17 cellular contexts compared by ENCODE assay signal in genomic region chr13:48258430-48258829, GRCh38.
"Had no signal": no experiment of that assay in that cellular context is flagged by ENCODE, and none has a peak within 500 bp of the region (broad histone marks: within the 10 kb centered on the region; RNA-seq: fewer than 3 reads in every experiment).

No MANE protein-coding gene starts in this region.

- H3K27ac ChIP-seq: colonic mucosa, ovary, sigmoid colon, stomach had no signal

- DNase-seq: activated CD4-positive, alpha-beta memory T cell treated with anti-CD3 and anti-CD28 coated beads for 36 hours; activated gamma-delta T cell treated with Interleukin-2 at 50 U/mL for 16 hours; activated T-cell treated with anti-CD3 and anti-CD28 coated beads, Interleukin-2, amount 50 U/mL, for 72 hours; anterior cingulate cortex; colonic mucosa; left ventricle myocardium superior; naive thymus-derived CD8-positive, alpha-beta T cell; ovary; sigmoid colon; stimulated activated CD4-positive, alpha-beta T cell treated with anti-CD3 and anti-CD28 coated beads, Interleukin-4, amount 100 ng/mL, for 24 hours; stomach; SW 1271; trophoblast cell had no signal

- H3K4me1 ChIP-seq: colonic mucosa had no signal

- H3K4me3 ChIP-seq: colonic mucosa, ovary, sigmoid colon, stomach had no signal

- H3K27me3 Mint-ChIP-seq: activated CD4-positive, alpha-beta memory T cell treated with anti-CD3 and anti-CD28 coated beads for 36 hours; central memory CD8-positive, alpha-beta T cell; memory B cell; naive thymus-derived CD8-positive, alpha-beta T cell had no signal

- H3K9me3 Mint-ChIP-seq: activated CD4-positive, alpha-beta memory T cell treated with anti-CD3 and anti-CD28 coated beads for 36 hours; activated naive CD4-positive, alpha-beta T cell treated with anti-CD3 and anti-CD28 coated beads, Interleukin-2, amount 50 U/mL, for 72 hours; activated T-cell treated with anti-CD3 and anti-CD28 coated beads, Interleukin-2, amount 50 U/mL, for 72 hours; central memory CD8-positive, alpha-beta T cell; memory B cell; naive thymus-derived CD8-positive, alpha-beta T cell; stimulated activated effector memory CD8-positive, alpha-beta T cell treated with anti-CD3 and anti-CD28 coated beads, Interleukin-12 subunit alpha, Interleukin-12 subunit beta, amount 100 ng/mL, for 72 hours had no signal

- H3K27me3 ChIP-seq: colonic mucosa, ovary, sigmoid colon, stomach had no signal

- H3K36me3 ChIP-seq: ovary had no signal

- ATAC-seq: activated T-cell treated with anti-CD3 and anti-CD28 coated beads, Interleukin-2, amount 50 U/mL, for 72 hours; left ventricle myocardium superior; naive thymus-derived CD8-positive, alpha-beta T cell; stimulated activated effector memory CD8-positive, alpha-beta T cell treated with anti-CD3 and anti-CD28 coated beads, Interleukin-12 subunit alpha, Interleukin-12 subunit beta, amount 100 ng/mL, for 72 hours had no signal

- H3K9me3 ChIP-seq: colonic mucosa, ovary, sigmoid colon, stomach had no signal

- H3K4me3 Mint-ChIP-seq: activated CD4-positive, alpha-beta memory T cell treated with anti-CD3 and anti-CD28 coated beads for 36 hours; activated T-cell treated with anti-CD3 and anti-CD28 coated beads, Interleukin-2, amount 50 U/mL, for 72 hours; central memory CD8-positive, alpha-beta T cell; memory B cell; naive thymus-derived CD8-positive, alpha-beta T cell; stimulated activated effector memory CD8-positive, alpha-beta T cell treated with anti-CD3 and anti-CD28 coated beads, Interleukin-12 subunit alpha, Interleukin-12 subunit beta, amount 100 ng/mL, for 72 hours had no signal

- H3K27ac Mint-ChIP-seq: activated CD4-positive, alpha-beta memory T cell treated with anti-CD3 and anti-CD28 coated beads for 36 hours; activated naive CD4-positive, alpha-beta T cell treated with anti-CD3 and anti-CD28 coated beads, Interleukin-2, amount 50 U/mL, for 72 hours; stimulated activated effector memory CD8-positive, alpha-beta T cell treated with anti-CD3 and anti-CD28 coated beads, Interleukin-12 subunit alpha, Interleukin-12 subunit beta, amount 100 ng/mL, for 72 hours had no signal
